ENCODE assay signal across 23 cellular contexts in genomic region chr18:23936371-23936958, GRCh38.
DNase-seq lines count a peak whose midpoint lies in the region; ATAC-seq, FAIRE-seq and TF ChIP-seq lines count a peak whose summit lies in the region.
"Had no signal": no experiment of that assay in that cellular context is flagged by ENCODE, and none has a peak within 500 bp of the region (broad histone marks: within the 10 kb centered on the region; RNA-seq: fewer than 3 reads in every experiment).

No MANE protein-coding gene starts in this region.

- H3K4me1 Mint-ChIP-seq in activated naive CD4-positive, alpha-beta T cell treated with anti-CD3 and anti-CD28 coated beads, Interleukin-2, amount 50 U/mL, for 24 hours, result peaks cover 57% of the 10 kb centered on the region
- H3K4me1 Mint-ChIP-seq in activated T-helper 17 cell treated with anti-CD3 and anti-CD28 coated beads, Interleukin-2, amount 50 U/mL, for 72 hours, result peaks cover 26% of the 10 kb centered on the region

- peak overlapping the region; percentile 3 for H3K4me3 Mint-ChIP-seq in activated naive CD4-positive, alpha-beta T cell treated with anti-CD3 and anti-CD28 coated beads, Interleukin-2, amount 50 U/mL, for 24 hours
- H3K4me3 Mint-ChIP-seq in activated T-helper 17 cell treated with anti-CD3 and anti-CD28 coated beads, Interleukin-2, amount 50 U/mL, for 72 hours, result no peak overlapping the region
- H3K4me3 Mint-ChIP-seq: CD14-positive monocyte, neural progenitor cell had no signal

- DNase-seq in activated naive CD4-positive, alpha-beta T cell treated with anti-CD3 and anti-CD28 coated beads, Interleukin-2, amount 50 U/mL, for 16 hours, result no peak
- DNase-seq in GM12891 (ENCODE audit: insufficient read length, low spot score), result no peak
- peak; percentile 56 for DNase-seq in small intestine
- DNase-seq: anterior cingulate cortex; effector CD4-positive, alpha-beta T cell; EL; glutamatergic neuron; NCI-H1105 treated with DMSO at 0.1 percent for 48 hours; NCI-H526 treated with DMSO at 0.1 percent for 48 hours; Right ventricle myocardium superior; stimulated activated CD4-positive, alpha-beta T cell treated with anti-CD3 and anti-CD28 coated beads, Interleukin-4, amount 100 ng/mL, for 1 hour had no signal

- no peak overlapping the region for H3K4me3 ChIP-seq in small intestine (ENCODE audit: low read depth in 1 of 2, low read length in 2 of 2)
- H3K4me3 ChIP-seq: neural progenitor cell, prostate gland, skin epidermis had no signal

- H3K27ac ChIP-seq in small intestine (ENCODE audit: low read depth in 1 of 2, low read length in 1 of 2), result no peak overlapping the region
- H3K27ac ChIP-seq: neural progenitor cell, prostate gland, skin epidermis had no signal

- no peaks in the 10 kb centered on the region for H3K27me3 ChIP-seq in small intestine (ENCODE audit: control insufficient read depth in 2 of 2, insufficient read depth in 2 of 2, low read length in 2 of 2)
- H3K27me3 ChIP-seq: neural progenitor cell had no signal

- no peak for ATAC-seq in activated T-helper 17 cell treated with anti-CD3 and anti-CD28 coated beads, Interleukin-2, amount 50 U/mL, for 72 hours (replicated peaks)
- no peak for ATAC-seq in GM21825 (IDR thresholded peaks at IDR 0.05; ENCODE audit: unreplicated experiment)
- no peak for ATAC-seq in GM19035 (IDR thresholded peaks at IDR 0.05; ENCODE audit: unreplicated experiment)
- no peak for ATAC-seq in GM19452 (IDR thresholded peaks at IDR 0.05; ENCODE audit: unreplicated experiment)
- ATAC-seq: left lobe of liver had no signal

- TF ChIP-seq POLR2A in GM12891 (IDR thresholded peaks at IDR 0.05; ENCODE audit: low read depth, low read length), result no peak

- no peaks in the 10 kb centered on the region for H3K36me3 Mint-ChIP-seq in activated naive CD4-positive, alpha-beta T cell treated with anti-CD3 and anti-CD28 coated beads, Interleukin-2, amount 50 U/mL, for 24 hours
- H3K36me3 Mint-ChIP-seq in activated T-helper 17 cell treated with anti-CD3 and anti-CD28 coated beads, Interleukin-2, amount 50 U/mL, for 72 hours (ENCODE audit: low read depth), result no peaks in the 10 kb centered on the region
- H3K36me3 Mint-ChIP-seq: CD14-positive monocyte, neural progenitor cell had no signal

- H3K27me3 Mint-ChIP-seq in activated naive CD4-positive, alpha-beta T cell treated with anti-CD3 and anti-CD28 coated beads, Interleukin-2, amount 50 U/mL, for 24 hours, result no peaks in the 10 kb centered on the region
- no peaks in the 10 kb centered on the region for H3K27me3 Mint-ChIP-seq in activated T-helper 17 cell treated with anti-CD3 and anti-CD28 coated beads, Interleukin-2, amount 50 U/mL, for 72 hours

- FAIRE-seq in GM12891 (lab: Jason Lieb, UNC), result peak; percentile 13
- no peak for FAIRE-seq in small intestine (lab: Jason Lieb, UNC)
- FAIRE-seq: HTR-8/SVneo, urothelium cell line had no signal

- H3K9me3 Mint-ChIP-seq in activated naive CD4-positive, alpha-beta T cell treated with anti-CD3 and anti-CD28 coated beads, Interleukin-2, amount 50 U/mL, for 24 hours, result no peaks in the 10 kb centered on the region
- no peaks in the 10 kb centered on the region for H3K9me3 Mint-ChIP-seq in activated T-helper 17 cell treated with anti-CD3 and anti-CD28 coated beads, Interleukin-2, amount 50 U/mL, for 72 hours
- H3K9me3 Mint-ChIP-seq: CD14-positive monocyte, neural progenitor cell had no signal

- no peaks in the 10 kb centered on the region for H3K9me3 ChIP-seq in small intestine (ENCODE audit: control insufficient read depth, low read depth)
- H3K9me3 ChIP-seq: prostate gland had no signal

- 72 to 76% (median 76%) methylated on average over 6 of the region's 6 CpGs for WGBS in small intestine, 3 donors

- peaks cover 0 to 11% of the 10 kb centered on the region in 2 donors for H3K36me3 ChIP-seq in small intestine (ENCODE audit: control insufficient read depth in 2 of 2, insufficient read depth in 2 of 2, low read length in 2 of 2)
- H3K36me3 ChIP-seq: neural progenitor cell, prostate gland had no signal

- H3K27ac Mint-ChIP-seq in activated naive CD4-positive, alpha-beta T cell treated with anti-CD3 and anti-CD28 coated beads, Interleukin-2, amount 50 U/mL, for 24 hours, result peak overlapping the region; percentile 5
- H3K27ac Mint-ChIP-seq in activated T-helper 17 cell treated with anti-CD3 and anti-CD28 coated beads, Interleukin-2, amount 50 U/mL, for 72 hours, result peak overlapping the region; percentile 21
- H3K27ac Mint-ChIP-seq: neural progenitor cell had no signal

- H3K4me1 ChIP-seq in small intestine (ENCODE audit: control insufficient read depth in 2 of 2, insufficient read depth in 1 of 2, low read depth in 1 of 2, low read length in 1 of 2), result peaks cover 0 to 2% of the 10 kb centered on the region in 2 donors
- H3K4me1 ChIP-seq: neural progenitor cell, prostate gland had no signal

TF ChIP-seq in GM12891, 5 proteins besides CTCF, POLR2A, EP300 and RAD21:
- TF ChIP-seq POU2F2 (IDR thresholded peaks at IDR 0.05; ENCODE audit: low read depth, low read length), result no peak
